In genomic region chr11:75802022-75802912, GRCh38 we compare ENCODE assay signal across 14 cellular contexts. TPM values are rescaled to one million over a fixed set of nuclear protein-coding genes. Genes with fewer than 3 reads are reported as not detected.
DNase-seq lines count a peak whose midpoint lies in the region; ATAC-seq and TF ChIP-seq lines count a peak whose summit lies in the region.
"Had no signal": no experiment of that assay in that cellular context is flagged by ENCODE, and none has a peak within 500 bp of the region (broad histone marks: within the 10 kb centered on the region; RNA-seq: fewer than 3 reads in every experiment).

No MANE protein-coding gene starts in this region.

- peak overlapping the region; percentile 77 for H3K27ac Mint-ChIP-seq in progenitor cell of endocrine pancreas
- H3K27ac Mint-ChIP-seq: effector memory CD8-positive, alpha-beta T cell; mesothelial cell of epicardium; nephron progenitor cell had no signal

- no peak overlapping the region for H3K4me3 ChIP-seq in BLaER1 treated with 17β-estradiol and CSF1 and Interleukin-3, amounts not matched to agents 10 nM and 100 nM
- H3K4me3 ChIP-seq in KMS-11 (IDR thresholded peaks at IDR 0.05; ENCODE audit: insufficient read depth, low read depth, low read length) (no peak overlapping the region), dorsolateral prefrontal cortex (no peak overlapping the region), MG63 (no peak overlapping the region)
- H3K4me3 ChIP-seq: esophagus squamous epithelium had no signal

- no peak overlapping the region for H2AFZ ChIP-seq in KMS-11 (ENCODE audit: low read depth)

- peaks cover 31 to 38% (median 33%) of the 10 kb centered on the region in 10 experiments for H3K4me1 ChIP-seq in BLaER1 treated with 17β-estradiol and CSF1 and Interleukin-3, amounts not matched to agents 10 nM and 100 nM
- peaks cover 25% of the 10 kb centered on the region for H3K4me1 ChIP-seq in KMS-11 (ENCODE audit: low read depth, poor library complexity, severe bottlenecking)

- H3K79me2 ChIP-seq in KMS-11 (ENCODE audit: insufficient read depth, low read depth) = no peaks in the 10 kb centered on the region

- H3K9me3 Mint-ChIP-seq in progenitor cell of endocrine pancreas (ENCODE audit: low read depth) = no peaks in the 10 kb centered on the region
- H3K9me3 Mint-ChIP-seq: effector memory CD8-positive, alpha-beta T cell; mesothelial cell of epicardium; nephron progenitor cell had no signal

- no peaks in the 10 kb centered on the region for H3K36me3 ChIP-seq in BLaER1 treated with 17β-estradiol and CSF1 and Interleukin-3, amounts not matched to agents 10 nM and 100 nM
- H3K36me3 ChIP-seq in KMS-11 (ENCODE audit: insufficient read depth) = no peaks in the 10 kb centered on the region
- H3K36me3 ChIP-seq in MG63 = no peaks in the 10 kb centered on the region
- H3K36me3 ChIP-seq: esophagus squamous epithelium had no signal

- H3K27ac ChIP-seq in BLaER1 treated with 17β-estradiol and CSF1 and Interleukin-3, amounts not matched to agents 10 nM and 100 nM = peak overlapping the region in 4 of 11 experiments; percentile 3 to 27 (median 16); a peak in 4 of 22 replicates
- H3K27ac ChIP-seq in KMS-11 = peak overlapping the region; percentile 3; the same call in 1 of the 2 replicates
- H3K27ac ChIP-seq in dorsolateral prefrontal cortex = peak overlapping the region in 44 of 59 donors; percentile 1 to 76 (median 46)

- TF ChIP-seq CTCF in KMS-11 (conservative IDR thresholded peaks at IDR 0.05; ENCODE audit: low read depth, low read length) (no peak), dorsolateral prefrontal cortex (IDR thresholded peaks at IDR 0.05 in 54 of 56, conservative IDR thresholded peaks at IDR 0.05 in 2 of 56; ENCODE audit: low read depth in 1 of 56, partially characterized antibody in 56 of 56) (no peak), progenitor cell of endocrine pancreas (IDR thresholded peaks at IDR 0.05; ENCODE audit: unreplicated experiment) (no peak)

- intact Hi-C loops in dorsolateral prefrontal cortex (cut with DNase I) = loop anchor here in 1 of 2 donors (2.0 to 10.0 kb wide), 3 partner anchors 67 to 403 kb away; partner anchors contain the start of gene WNT11

- H3K4me1 Mint-ChIP-seq in progenitor cell of endocrine pancreas (ENCODE audit: low read depth) = no peaks in the 10 kb centered on the region

- H3K4me2 ChIP-seq in BLaER1 treated with 17β-estradiol and CSF1 and Interleukin-3, amounts not matched to agents 10 nM and 100 nM = peak overlapping the region; percentile 58 to 79 (median 69)
- no peak overlapping the region; the same call in 1 of the 2 replicates for H3K4me2 ChIP-seq in KMS-11

- no peak overlapping the region for H3K4me3 Mint-ChIP-seq in progenitor cell of endocrine pancreas (ENCODE audit: low read depth)
- H3K4me3 Mint-ChIP-seq: effector memory CD8-positive, alpha-beta T cell; mesothelial cell of epicardium; nephron progenitor cell had no signal

- H3K27me3 Mint-ChIP-seq in progenitor cell of endocrine pancreas = no peaks in the 10 kb centered on the region
- H3K27me3 Mint-ChIP-seq: effector memory CD8-positive, alpha-beta T cell had no signal

- H3K9me3 ChIP-seq in BLaER1 treated with 17β-estradiol and CSF1 and Interleukin-3, amounts not matched to agents 10 nM and 100 nM (replicated peaks in 1 of 11) = no peaks in the 10 kb centered on the region
- H3K9me3 ChIP-seq in MG63 = no peaks in the 10 kb centered on the region
- H3K9me3 ChIP-seq: esophagus squamous epithelium had no signal

- peak in 1 of 10 donors; percentile 26 for DNase-seq in dorsolateral prefrontal cortex
- no peak for DNase-seq in progenitor cell of endocrine pancreas (ENCODE audit: low spot score, unreplicated experiment)
- no peak for DNase-seq in MG63
- no peak for DNase-seq in activated T-cell treated with anti-CD3 and anti-CD28 coated beads for 4 hours
- DNase-seq: esophagus squamous epithelium, NCI-H1417 treated with DMSO at 0.1 percent for 48 hours, NCI-H2171 had no signal

- H3K9ac ChIP-seq in BLaER1 treated with 17β-estradiol and CSF1 and Interleukin-3, amounts not matched to agents 10 nM and 100 nM = peak overlapping the region in 3 of 11 experiments; percentile 6 to 12 (median 10); a peak in 1 of 22 replicates
- H3K9ac ChIP-seq in KMS-11 = no peak overlapping the region

- no peaks in the 10 kb centered on the region for H4K20me1 ChIP-seq in BLaER1 treated with 17β-estradiol and CSF1 and Interleukin-3, amounts not matched to agents 10 nM and 100 nM
- H4K20me1 ChIP-seq in KMS-11 (ENCODE audit: insufficient read depth) = no peaks in the 10 kb centered on the region

- no peak for ATAC-seq in GM21526 (IDR thresholded peaks at IDR 0.05; ENCODE audit: low FRiP score, unreplicated experiment)
- ATAC-seq in HG03135 (IDR thresholded peaks at IDR 0.05; ENCODE audit: unreplicated experiment) = no peak

- no peaks in the 10 kb centered on the region for H3K36me3 Mint-ChIP-seq in progenitor cell of endocrine pancreas (ENCODE audit: insufficient read depth)
- H3K36me3 Mint-ChIP-seq: mesothelial cell of epicardium had no signal

- no peaks in the 10 kb centered on the region for H3K27me3 ChIP-seq in BLaER1 treated with 17β-estradiol and CSF1 and Interleukin-3, amounts not matched to agents 10 nM and 100 nM
- no peaks in the 10 kb centered on the region for H3K27me3 ChIP-seq in KMS-11 (ENCODE audit: insufficient read depth, low read depth)
- no peaks in the 10 kb centered on the region for H3K27me3 ChIP-seq in dorsolateral prefrontal cortex
- no peaks in the 10 kb centered on the region for H3K27me3 ChIP-seq in MG63
- H3K27me3 ChIP-seq: esophagus squamous epithelium had no signal

RNA-seq across cellular contexts. Expression of gene UVRAG, which starts 12.7 kb away (rescaled TPM):
- total RNA-seq in dorsolateral prefrontal cortex (10 to 100 TPM; 29.8 to 76.8 (median 44.7) TPM), progenitor cell of endocrine pancreas (25.7 and 29.7 TPM in 2 replicates)
- total RNA-seq in MG63 (2014; rRNA removed; shearing (Covaris generic); ENCODE audit: low replicate concordance) = 6.9 and 14.5 TPM in 2 replicates

RNA-seq across cellular contexts. Expression of gene DGAT2, which starts 33.7 kb away (rescaled TPM):
- 10 to 100 TPM in 53 of 120 experiments, 1 to 10 TPM in 67; 4.8 to 16.5 (median 9.7) TPM for total RNA-seq in dorsolateral prefrontal cortex
- total RNA-seq in progenitor cell of endocrine pancreas = 1.2 and 1.4 TPM in 2 replicates
- 8.6 and 10.3 TPM in 2 replicates for total RNA-seq in MG63 (2014; rRNA removed; shearing (Covaris generic); ENCODE audit: low replicate concordance)
